ENCODE assay signal across 19 cellular contexts in genomic region chr13:43122706-43123268, GRCh38.
"Had no signal": no experiment of that assay in that cellular context is flagged by ENCODE, and none has a peak within 500 bp of the region (broad histone marks: within the 10 kb centered on the region; RNA-seq: fewer than 3 reads in every experiment).

No MANE protein-coding gene starts in this region.

- H3K36me3 Mint-ChIP-seq: activated naive CD4-positive, alpha-beta T cell treated with anti-CD3 and anti-CD28 coated beads, Interleukin-2, amount 50 U/mL, for 72 hours; immature natural killer cell; natural killer cell treated with Interleukin-12 subunit alpha and Interleukin-12 subunit beta and Interleukin-15 and Interleukin-18, amount 100 ng/mL, for 72 hours; type B pancreatic cell had no signal

- H3K4me1 ChIP-seq: body of pancreas, suprapubic skin had no signal

- H3K9me3 Mint-ChIP-seq: activated CD4-positive, alpha-beta T cell treated with anti-CD3 and anti-CD28 coated beads, Interleukin-2, amount 10 ng/mL, durations not matched to agents 24 days and 14 days; activated naive CD4-positive, alpha-beta T cell treated with anti-CD3 and anti-CD28 coated beads, Interleukin-2, amount 50 U/mL, for 72 hours; activated T-cell treated with anti-CD3 and anti-CD28 coated beads, Interleukin-2, amount 50 U/mL, for 72 hours; dendritic cell treated with granulocyte-macrophage colony-stimulating factor and Interleukin-4, amounts not matched to agents 40 ng/mL and 50 ng/mL, for 4 days; immature natural killer cell; natural killer cell treated with Interleukin-12 subunit alpha and Interleukin-12 subunit beta and Interleukin-15 and Interleukin-18, amount 100 ng/mL, for 72 hours; type B pancreatic cell had no signal

- H3K27ac ChIP-seq: body of pancreas, right atrium auricular region, suprapubic skin had no signal

- H3K27me3 ChIP-seq: body of pancreas, right atrium auricular region, suprapubic skin had no signal

- DNase-seq: activated CD4-positive, alpha-beta T cell treated with anti-CD3 and anti-CD28 coated beads, Interleukin-2, amount 10 ng/mL, durations not matched to agents 24 days and 14 days; activated CD4-positive, CD25-positive, alpha-beta regulatory T cell; activated CD8-positive, alpha-beta memory T cell treated with anti-CD3 and anti-CD28 coated beads, Interleukin-2, amount 50 U/mL, for 48 hours; activated gamma-delta T cell; activated T-cell treated with anti-CD3 and anti-CD28 coated beads, Interleukin-2, amount 50 U/mL, for 72 hours; body of pancreas; effector memory CD4-positive, alpha-beta T cell; foreskin melanocyte; immature natural killer cell; mesenchymal stem cell; occipital lobe; stimulated activated naive CD8-positive, alpha-beta T cell treated with anti-CD3 and anti-CD28 coated beads, Interleukin-15, Interleukin-2, amounts not matched to agents 100 U/mL and 50 U/mL, for 24 hours had no signal

- ATAC-seq: activated naive CD4-positive, alpha-beta T cell treated with anti-CD3 and anti-CD28 coated beads, Interleukin-2, amount 50 U/mL, for 72 hours; activated T-cell treated with anti-CD3 and anti-CD28 coated beads, Interleukin-2, amount 50 U/mL, for 72 hours; body of pancreas; natural killer cell treated with Interleukin-12 subunit alpha and Interleukin-12 subunit beta and Interleukin-15 and Interleukin-18, amount 100 ng/mL, for 72 hours; stimulated activated naive CD8-positive, alpha-beta T cell treated with anti-CD3 and anti-CD28 coated beads, Interleukin-15, Interleukin-2, amounts not matched to agents 100 U/mL and 50 U/mL, for 24 hours had no signal

- H3K4me3 ChIP-seq: body of pancreas, right atrium auricular region, smooth muscle cell, suprapubic skin had no signal

- H3K27me3 Mint-ChIP-seq: type B pancreatic cell had no signal

- H3K9me3 ChIP-seq: body of pancreas, right atrium auricular region, suprapubic skin had no signal

- H3K27ac Mint-ChIP-seq: activated CD4-positive, alpha-beta T cell treated with anti-CD3 and anti-CD28 coated beads, Interleukin-2, amount 10 ng/mL, durations not matched to agents 24 days and 14 days; activated naive CD4-positive, alpha-beta T cell treated with anti-CD3 and anti-CD28 coated beads, Interleukin-2, amount 50 U/mL, for 72 hours; activated T-cell treated with anti-CD3 and anti-CD28 coated beads, Interleukin-2, amount 50 U/mL, for 72 hours; dendritic cell treated with granulocyte-macrophage colony-stimulating factor and Interleukin-4, amounts not matched to agents 40 ng/mL and 50 ng/mL, for 4 days; immature natural killer cell; natural killer cell treated with Interleukin-12 subunit alpha and Interleukin-12 subunit beta and Interleukin-15 and Interleukin-18, amount 100 ng/mL, for 72 hours; type B pancreatic cell had no signal

- H3K4me2 ChIP-seq: smooth muscle cell had no signal

- H3K4me3 Mint-ChIP-seq: activated CD4-positive, alpha-beta T cell treated with anti-CD3 and anti-CD28 coated beads, Interleukin-2, amount 10 ng/mL, durations not matched to agents 24 days and 14 days; activated T-cell treated with anti-CD3 and anti-CD28 coated beads, Interleukin-2, amount 50 U/mL, for 72 hours; dendritic cell treated with granulocyte-macrophage colony-stimulating factor and Interleukin-4, amounts not matched to agents 40 ng/mL and 50 ng/mL, for 4 days; immature natural killer cell; natural killer cell treated with Interleukin-12 subunit alpha and Interleukin-12 subunit beta and Interleukin-15 and Interleukin-18, amount 100 ng/mL, for 72 hours; type B pancreatic cell had no signal

- H3K36me3 ChIP-seq: right atrium auricular region, suprapubic skin had no signal
